ENCODE assay signal across 1 cellular context in the genomic region with DNA sequence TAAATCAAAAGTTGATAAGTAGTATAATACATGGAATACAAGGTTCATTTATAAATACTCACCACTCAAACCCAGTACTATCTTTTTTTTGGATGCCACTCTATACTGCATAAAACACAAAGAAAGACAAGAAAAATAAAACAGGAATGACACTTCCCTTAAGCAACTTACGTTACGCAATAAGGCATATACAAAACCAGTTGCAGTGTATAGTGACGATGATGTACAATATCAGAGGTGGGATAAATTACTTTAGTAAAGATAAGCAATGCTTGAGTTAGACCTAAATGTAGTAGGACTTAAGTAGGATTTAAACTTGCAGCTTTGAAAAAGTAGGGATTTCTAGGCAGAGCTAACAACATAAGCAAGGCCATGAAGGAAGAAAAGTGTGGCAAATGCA.
A peak's percentile ranks its signal among the peaks of the same experiment; 100 is the strongest.
TF ChIP-seq lines count a peak whose summit lies in the region.

No MANE protein-coding gene starts in this region.

TF ChIP-seq in K562, 482 proteins besides CTCF, POLR2A, EP300 and RAD21 (continued from another document):
- TF ChIP-seq CEBPG (CRISPR knock-in tag; IDR thresholded peaks at IDR 0.05) (no peak), CEBPG (tag; conservative IDR thresholded peaks at IDR 0.05 in 1 of 2, IDR thresholded peaks at IDR 0.05 in 1 of 2) (peak in 1 of 2 experiments; percentile 57; a peak in 2 of 4 replicates), ZKSCAN8 (CRISPR knock-in tag; IDR thresholded peaks at IDR 0.05) (no peak), PPARD (CRISPR knock-in tag; IDR thresholded peaks at IDR 0.05) (no peak), NFXL1 (CRISPR knock-in tag; IDR thresholded peaks at IDR 0.05) (no peak), HMBOX1 (IDR thresholded peaks at IDR 0.05) (no peak), CEBPB (tag; IDR thresholded peaks at IDR 0.05) (peak; percentile 39; the same call in 1 of the 2 replicates), GABPA (tag; conservative IDR thresholded peaks at IDR 0.05; ENCODE audit: low read depth) (no peak), NCOA4 (IDR thresholded peaks at IDR 0.05; ENCODE audit: partially characterized antibody) (no peak)
- TF ChIP-seq, protein P1, sequence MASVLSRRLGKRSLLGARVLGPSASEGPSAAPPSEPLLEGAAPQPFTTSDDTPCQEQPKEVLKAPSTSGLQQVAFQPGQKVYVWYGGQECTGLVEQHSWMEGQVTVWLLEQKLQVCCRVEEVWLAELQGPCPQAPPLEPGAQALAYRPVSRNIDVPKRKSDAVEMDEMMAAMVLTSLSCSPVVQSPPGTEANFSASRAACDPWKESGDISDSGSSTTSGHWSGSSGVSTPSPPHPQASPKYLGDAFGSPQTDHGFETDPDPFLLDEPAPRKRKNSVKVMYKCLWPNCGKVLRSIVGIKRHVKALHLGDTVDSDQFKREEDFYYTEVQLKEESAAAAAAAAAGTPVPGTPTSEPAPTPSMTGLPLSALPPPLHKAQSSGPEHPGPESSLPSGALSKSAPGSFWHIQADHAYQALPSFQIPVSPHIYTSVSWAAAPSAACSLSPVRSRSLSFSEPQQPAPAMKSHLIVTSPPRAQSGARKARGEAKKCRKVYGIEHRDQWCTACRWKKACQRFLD (CRISPR knock-in tag; IDR thresholded peaks at IDR 0.05) = no peak
- TF ChIP-seq, protein P2, sequence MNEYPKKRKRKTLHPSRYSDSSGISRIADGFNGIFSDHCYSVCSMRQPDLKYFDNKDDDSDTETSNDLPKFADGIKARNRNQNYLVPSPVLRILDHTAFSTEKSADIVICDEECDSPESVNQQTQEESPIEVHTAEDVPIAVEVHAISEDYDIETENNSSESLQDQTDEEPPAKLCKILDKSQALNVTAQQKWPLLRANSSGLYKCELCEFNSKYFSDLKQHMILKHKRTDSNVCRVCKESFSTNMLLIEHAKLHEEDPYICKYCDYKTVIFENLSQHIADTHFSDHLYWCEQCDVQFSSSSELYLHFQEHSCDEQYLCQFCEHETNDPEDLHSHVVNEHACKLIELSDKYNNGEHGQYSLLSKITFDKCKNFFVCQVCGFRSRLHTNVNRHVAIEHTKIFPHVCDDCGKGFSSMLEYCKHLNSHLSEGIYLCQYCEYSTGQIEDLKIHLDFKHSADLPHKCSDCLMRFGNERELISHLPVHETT (CRISPR knock-in tag; conservative IDR thresholded peaks at IDR 0.05 in 1 of 2, IDR thresholded peaks at IDR 0.05 in 1 of 2) = no peak
